2 cellular contexts compared by ENCODE assay signal in the genomic region with DNA sequence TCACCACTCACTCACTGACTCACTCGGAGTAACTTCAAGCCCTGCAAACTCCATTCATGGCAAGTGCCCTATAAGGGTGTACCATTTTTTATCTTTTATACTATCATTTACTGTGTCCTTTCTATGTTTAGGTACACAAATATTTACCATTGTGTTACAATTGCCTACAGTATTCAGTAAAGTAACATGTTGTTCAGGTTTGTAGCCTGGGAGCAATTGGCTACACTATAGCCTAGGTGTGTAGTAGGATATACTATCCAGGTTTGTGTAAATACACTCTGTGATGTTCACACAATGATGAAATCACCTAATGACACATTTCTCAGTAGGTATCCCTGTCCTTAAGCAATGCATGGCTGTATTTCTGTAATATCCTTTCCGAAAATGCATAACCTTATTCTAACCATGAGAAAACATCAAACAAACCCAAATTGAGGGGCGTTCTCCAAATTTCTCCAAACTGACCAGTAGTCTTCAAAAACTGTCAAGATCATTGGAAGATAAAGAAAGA.
TF ChIP-seq lines count a peak whose summit lies in the region.

No MANE protein-coding gene starts in this region.

TF ChIP-seq in HepG2, 621 proteins besides CTCF, POLR2A, EP300 and RAD21 (continued from another document):
- TF ChIP-seq ZNF597 (CRISPR knock-in tag; IDR thresholded peaks at IDR 0.05) (no peak), BRCA1 (CRISPR knock-in tag; IDR thresholded peaks at IDR 0.05) (no peak), ZNF652 (CRISPR knock-in tag; IDR thresholded peaks at IDR 0.05; ENCODE audit: borderline replicate concordance, low read depth) (no peak), FOXA3 (CRISPR knock-in tag; IDR thresholded peaks at IDR 0.05) (peak; percentile 37; the same call in 1 of the 2 replicates), SALL1 (CRISPR knock-in tag; IDR thresholded peaks at IDR 0.05) (no peak), SP2 (CRISPR knock-in tag; IDR thresholded peaks at IDR 0.05) (no peak), CEBPG (CRISPR knock-in tag; IDR thresholded peaks at IDR 0.05) (0 out of 2 replicates have a peak, but pooled peaks have one; percentile 17), RORA (CRISPR knock-in tag; IDR thresholded peaks at IDR 0.05) (no peak), BCL6 (CRISPR knock-in tag; IDR thresholded peaks at IDR 0.05) (peak; percentile 66), ZNF503 (CRISPR knock-in tag; IDR thresholded peaks at IDR 0.05) (no peak), ZNF335 (CRISPR knock-in tag; IDR thresholded peaks at IDR 0.05) (no peak), ZNF282 (IDR thresholded peaks at IDR 0.05; ENCODE audit: partially characterized antibody) (no peak), DPF2 (CRISPR knock-in tag; IDR thresholded peaks at IDR 0.05; ENCODE audit: borderline replicate concordance, low read depth) (no peak), NR2C2 (CRISPR knock-in tag; IDR thresholded peaks at IDR 0.05; ENCODE audit: borderline replicate concordance) (no peak), ARNT (IDR thresholded peaks at IDR 0.05) (no peak), U2AF1 (optimal IDR thresholded peaks at IDR 0.05; ENCODE audit: low read depth, low read length) (no peak), FOXP1 (IDR thresholded peaks at IDR 0.05) (no peak), FOXP1 (CRISPR knock-in tag; IDR thresholded peaks at IDR 0.05) (0 out of 2 replicates have a peak, but pooled peaks have one; percentile 10), ZNF543 (CRISPR knock-in tag; IDR thresholded peaks at IDR 0.05) (no peak), ZMAT5 (CRISPR knock-in tag; IDR thresholded peaks at IDR 0.05; ENCODE audit: borderline replicate concordance, low read depth) (no peak), ZNF75D (CRISPR knock-in tag; IDR thresholded peaks at IDR 0.05; ENCODE audit: borderline replicate concordance) (no peak), ZFP37 (CRISPR knock-in tag; IDR thresholded peaks at IDR 0.05; ENCODE audit: borderline replicate concordance) (no peak), ATF7 (IDR thresholded peaks at IDR 0.05) (0 out of 2 replicates have a peak, but pooled peaks have one; percentile 10), ATF7 (CRISPR knock-in tag; IDR thresholded peaks at IDR 0.05) (no peak), ZNF232 (CRISPR knock-in tag; IDR thresholded peaks at IDR 0.05; ENCODE audit: borderline replicate concordance) (no peak), CEBPB (IDR thresholded peaks at IDR 0.05; ENCODE audit: borderline replicate concordance, low read depth, low read length) (peak; percentile 78; the same call in 1 of the 2 replicates), SMC3 (IDR thresholded peaks at IDR 0.05; ENCODE audit: low read length) (no peak), ZNF768 (CRISPR knock-in tag; IDR thresholded peaks at IDR 0.05) (no peak), ZNF24 (IDR thresholded peaks at IDR 0.05) (no peak), ZNF256 (CRISPR knock-in tag; conservative IDR thresholded peaks at IDR 0.05) (no peak)
- TF ChIP-seq, protein P1, sequence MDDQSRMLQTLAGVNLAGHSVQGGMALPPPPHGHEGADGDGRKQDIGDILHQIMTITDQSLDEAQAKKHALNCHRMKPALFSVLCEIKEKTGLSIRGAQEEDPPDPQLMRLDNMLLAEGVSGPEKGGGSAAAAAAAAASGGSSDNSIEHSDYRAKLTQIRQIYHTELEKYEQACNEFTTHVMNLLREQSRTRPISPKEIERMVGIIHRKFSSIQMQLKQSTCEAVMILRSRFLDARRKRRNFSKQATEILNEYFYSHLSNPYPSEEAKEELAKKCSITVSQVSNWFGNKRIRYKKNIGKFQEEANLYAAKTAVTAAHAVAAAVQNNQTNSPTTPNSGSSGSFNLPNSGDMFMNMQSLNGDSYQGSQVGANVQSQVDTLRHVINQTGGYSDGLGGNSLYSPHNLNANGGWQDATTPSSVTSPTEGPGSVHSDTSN (CRISPR knock-in tag; IDR thresholded peaks at IDR 0.05; ENCODE audit: borderline replicate concordance), result no peak
- TF ChIP-seq, protein P2, sequence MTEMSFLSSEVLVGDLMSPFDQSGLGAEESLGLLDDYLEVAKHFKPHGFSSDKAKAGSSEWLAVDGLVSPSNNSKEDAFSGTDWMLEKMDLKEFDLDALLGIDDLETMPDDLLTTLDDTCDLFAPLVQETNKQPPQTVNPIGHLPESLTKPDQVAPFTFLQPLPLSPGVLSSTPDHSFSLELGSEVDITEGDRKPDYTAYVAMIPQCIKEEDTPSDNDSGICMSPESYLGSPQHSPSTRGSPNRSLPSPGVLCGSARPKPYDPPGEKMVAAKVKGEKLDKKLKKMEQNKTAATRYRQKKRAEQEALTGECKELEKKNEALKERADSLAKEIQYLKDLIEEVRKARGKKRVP (CRISPR knock-in tag; IDR thresholded peaks at IDR 0.05), result peak in 1 of 2 experiments; percentile 58; a peak in 1 of 4 replicates

TF ChIP-seq in K562, 482 proteins besides CTCF, POLR2A, EP300 and RAD21 (continued from another document):
- TF ChIP-seq, protein P3, sequence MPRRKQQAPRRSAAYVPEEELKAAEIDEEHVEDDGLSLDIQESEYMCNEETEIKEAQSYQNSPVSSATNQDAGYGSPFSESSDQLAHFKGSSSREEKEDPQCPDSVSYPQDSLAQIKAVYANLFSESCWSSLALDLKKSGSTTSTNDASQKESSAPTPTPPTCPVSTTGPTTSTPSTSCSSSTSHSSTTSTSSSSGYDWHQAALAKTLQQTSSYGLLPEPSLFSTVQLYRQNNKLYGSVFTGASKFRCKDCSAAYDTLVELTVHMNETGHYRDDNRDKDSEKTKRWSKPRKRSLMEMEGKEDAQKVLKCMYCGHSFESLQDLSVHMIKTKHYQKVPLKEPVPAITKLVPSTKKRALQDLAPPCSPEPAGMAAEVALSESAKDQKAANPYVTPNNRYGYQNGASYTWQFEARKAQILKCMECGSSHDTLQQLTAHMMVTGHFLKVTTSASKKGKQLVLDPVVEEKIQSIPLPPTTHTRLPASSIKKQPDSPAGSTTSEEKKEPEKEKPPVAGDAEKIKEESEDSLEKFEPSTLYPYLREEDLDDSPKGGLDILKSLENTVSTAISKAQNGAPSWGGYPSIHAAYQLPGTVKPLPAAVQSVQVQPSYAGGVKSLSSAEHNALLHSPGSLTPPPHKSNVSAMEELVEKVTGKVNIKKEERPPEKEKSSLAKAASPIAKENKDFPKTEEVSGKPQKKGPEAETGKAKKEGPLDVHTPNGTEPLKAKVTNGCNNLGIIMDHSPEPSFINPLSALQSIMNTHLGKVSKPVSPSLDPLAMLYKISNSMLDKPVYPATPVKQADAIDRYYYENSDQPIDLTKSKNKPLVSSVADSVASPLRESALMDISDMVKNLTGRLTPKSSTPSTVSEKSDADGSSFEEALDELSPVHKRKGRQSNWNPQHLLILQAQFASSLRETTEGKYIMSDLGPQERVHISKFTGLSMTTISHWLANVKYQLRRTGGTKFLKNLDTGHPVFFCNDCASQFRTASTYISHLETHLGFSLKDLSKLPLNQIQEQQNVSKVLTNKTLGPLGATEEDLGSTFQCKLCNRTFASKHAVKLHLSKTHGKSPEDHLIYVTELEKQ (CRISPR knock-in tag; IDR thresholded peaks at IDR 0.05), result no peak
- TF ChIP-seq, protein P4, sequence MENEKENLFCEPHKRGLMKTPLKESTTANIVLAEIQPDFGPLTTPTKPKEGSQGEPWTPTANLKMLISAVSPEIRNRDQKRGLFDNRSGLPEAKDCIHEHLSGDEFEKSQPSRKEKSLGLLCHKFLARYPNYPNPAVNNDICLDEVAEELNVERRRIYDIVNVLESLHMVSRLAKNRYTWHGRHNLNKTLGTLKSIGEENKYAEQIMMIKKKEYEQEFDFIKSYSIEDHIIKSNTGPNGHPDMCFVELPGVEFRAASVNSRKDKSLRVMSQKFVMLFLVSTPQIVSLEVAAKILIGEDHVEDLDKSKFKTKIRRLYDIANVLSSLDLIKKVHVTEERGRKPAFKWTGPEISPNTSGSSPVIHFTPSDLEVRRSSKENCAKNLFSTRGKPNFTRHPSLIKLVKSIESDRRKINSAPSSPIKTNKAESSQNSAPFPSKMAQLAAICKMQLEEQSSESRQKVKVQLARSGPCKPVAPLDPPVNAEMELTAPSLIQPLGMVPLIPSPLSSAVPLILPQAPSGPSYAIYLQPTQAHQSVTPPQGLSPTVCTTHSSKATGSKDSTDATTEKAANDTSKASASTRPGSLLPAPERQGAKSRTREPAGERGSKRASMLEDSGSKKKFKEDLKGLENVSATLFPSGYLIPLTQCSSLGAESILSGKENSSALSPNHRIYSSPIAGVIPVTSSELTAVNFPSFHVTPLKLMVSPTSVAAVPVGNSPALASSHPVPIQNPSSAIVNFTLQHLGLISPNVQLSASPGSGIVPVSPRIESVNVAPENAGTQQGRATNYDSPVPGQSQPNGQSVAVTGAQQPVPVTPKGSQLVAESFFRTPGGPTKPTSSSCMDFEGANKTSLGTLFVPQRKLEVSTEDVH (IDR thresholded peaks at IDR 0.05; ENCODE audit: low read depth, partially characterized antibody), result no peak
- TF ChIP-seq SMAD1 (IDR thresholded peaks at IDR 0.05; ENCODE audit: low read depth, low read length, partially characterized antibody) (no peak), GATAD2B (IDR thresholded peaks at IDR 0.05; ENCODE audit: borderline replicate concordance) (no peak), ZFPM2 (CRISPR knock-in tag; IDR thresholded peaks at IDR 0.05) (no peak)
- TF ChIP-seq, protein P5, sequence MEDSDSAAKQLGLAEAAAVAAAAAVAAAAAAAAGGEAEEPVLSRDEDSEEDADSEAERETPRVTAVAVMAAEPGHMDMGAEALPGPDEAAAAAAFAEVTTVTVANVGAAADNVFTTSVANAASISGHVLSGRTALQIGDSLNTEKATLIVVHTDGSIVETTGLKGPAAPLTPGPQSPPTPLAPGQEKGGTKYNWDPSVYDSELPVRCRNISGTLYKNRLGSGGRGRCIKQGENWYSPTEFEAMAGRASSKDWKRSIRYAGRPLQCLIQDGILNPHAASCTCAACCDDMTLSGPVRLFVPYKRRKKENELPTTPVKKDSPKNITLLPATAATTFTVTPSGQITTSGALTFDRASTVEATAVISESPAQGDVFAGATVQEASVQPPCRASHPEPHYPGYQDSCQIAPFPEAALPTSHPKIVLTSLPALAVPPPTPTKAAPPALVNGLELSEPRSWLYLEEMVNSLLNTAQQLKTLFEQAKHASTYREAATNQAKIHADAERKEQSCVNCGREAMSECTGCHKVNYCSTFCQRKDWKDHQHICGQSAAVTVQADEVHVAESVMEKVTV (CRISPR knock-in tag; IDR thresholded peaks at IDR 0.05), result no peak
